ENCODE assay signal across 15 cellular contexts in genomic region chr2:69122271-69122670, GRCh38.
DNase-seq lines count a peak whose midpoint lies in the region; ATAC-seq, FAIRE-seq and TF ChIP-seq lines count a peak whose summit lies in the region.
"Had no signal": no experiment of that assay in that cellular context is flagged by ENCODE, and none has a peak within 500 bp of the region (broad histone marks: within the 10 kb centered on the region; RNA-seq: fewer than 3 reads in every experiment).

No MANE protein-coding gene starts in this region.

- peaks cover 7 to 47% of the 10 kb centered on the region in 2 experiments; a peak in 3 of 4 replicates for H3K79me1 ChIP-seq in IMR-90 (ENCODE audit: low read depth in 1 of 2, low read length in 2 of 2)

- TF ChIP-seq CTCF in IMR-90 (conservative IDR thresholded peaks at IDR 0.05; ENCODE audit: low read depth, low read length): no peak
- no peak for TF ChIP-seq CTCF in bronchial epithelial cell (IDR thresholded peaks at IDR 0.05; ENCODE audit: insufficient read depth, low read length, severe bottlenecking)

- no peak overlapping the region for H2AK9ac ChIP-seq in IMR-90 (replicated peaks; ENCODE audit: low read depth, low read length, poor library complexity)

- H2BK15ac ChIP-seq in IMR-90 (ENCODE audit: low read depth, low read length): no peak overlapping the region

- no peaks in the 10 kb centered on the region for H3K9me3 ChIP-seq in IMR-90 (ENCODE audit: control insufficient read depth, insufficient read depth, low read length)
- H3K9me3 ChIP-seq: esophagus squamous epithelium, upper lobe of left lung had no signal

- H3K4me2 ChIP-seq in IMR-90 (ENCODE audit: low read depth, low read length): peak overlapping the region; percentile 62; the same call in 1 of the 2 replicates

- CTCF ChIA-PET in IMR-90 (lab: Yijun Ruan, JAX): no interaction called here

- H3K14ac ChIP-seq in IMR-90 (replicated peaks; ENCODE audit: low read depth, low read length): peak overlapping the region; percentile 5; the same call in 1 of the 2 replicates

- in situ Hi-C loops in IMR-90 (cut with MboI; ENCODE audit: low sequenced_read_pairs): no loop called here

- H2BK5ac ChIP-seq in IMR-90 (ENCODE audit: low read depth, low read length, poor library complexity, severe bottlenecking): peak overlapping the region; percentile 36

- H3K18ac ChIP-seq in IMR-90 (ENCODE audit: low read depth, low read length): peak overlapping the region; percentile 73; the same call in 1 of the 2 replicates

- DNase-seq in AG08396 (ENCODE audit: low spot score): peak; percentile 36
- peak; percentile 84 for DNase-seq in IMR-90
- peak; percentile 83 for DNase-seq in bronchial epithelial cell (ENCODE audit: low read depth)
- peak; percentile 25 to 91 for DNase-seq in lung microvascular endothelial cell (ENCODE audit: low read depth in 2 of 2)
- no peak for DNase-seq in islet precursor cell
- DNase-seq in activated naive CD4-positive, alpha-beta T cell treated with Interleukin-2 at 50 U/mL for 16 hours: no peak
- DNase-seq in activated gamma-delta T cell (lab: John Stamatoyannopoulos, UW): no peak
- DNase-seq: activated CD4-positive, alpha-beta memory T cell treated with anti-CD3 and anti-CD28 coated beads, Interleukin-2, amount 10 ng/mL, durations not matched to agents 7 days and 5 days; esophagus squamous epithelium; midbrain; NCI-H146; NCI-H524 treated with DMSO at 0.1 percent for 48 hours; posterior cingulate gyrus; upper lobe of left lung had no signal

- WGBS in IMR-90 (ENCODE audit: extremely low coverage in 2 of 2, insufficient read length in 1 of 2), 2 experiments: 100% methylated on average over 1 of the region's 4 CpGs; no CpG with 5 or more reads in 1 of the 2 experiments

- H3K9me1 ChIP-seq in IMR-90 (ENCODE audit: insufficient read depth, low read length): peaks cover 33% of the 10 kb centered on the region

- H3K4me3 ChIP-seq in IMR-90 (ENCODE audit: insufficient read depth, low read depth, low read length): no peak overlapping the region
- H3K4me3 ChIP-seq in bronchial epithelial cell (ENCODE audit: low read depth, low read length): no peak overlapping the region
- H3K4me3 ChIP-seq: esophagus squamous epithelium, upper lobe of left lung had no signal

- H2AK5ac ChIP-seq in IMR-90 (ENCODE audit: low read depth, low read length): peak overlapping the region; percentile 11; the same call in 1 of the 2 replicates

- peak overlapping the region; percentile 35; the same call in 1 of the 2 replicates for H4K5ac ChIP-seq in IMR-90 (ENCODE audit: low read depth, low read length)

- BruUV-seq in IMR-90 (replicated peaks; lab: Mats Ljungman, UMichigan): no TSS peak

- H3K27me3 ChIP-seq in IMR-90 (ENCODE audit: control insufficient read depth, insufficient read depth, low read length): no peaks in the 10 kb centered on the region
- H3K27me3 ChIP-seq in bronchial epithelial cell (ENCODE audit: control insufficient read depth, insufficient read depth, low read length): no peaks in the 10 kb centered on the region
- H3K27me3 ChIP-seq: esophagus squamous epithelium, upper lobe of left lung had no signal

- H3K4me1 ChIP-seq in IMR-90 (ENCODE audit: control insufficient read depth, insufficient read depth, low read length): peaks cover 19% of the 10 kb centered on the region
- H3K4me1 ChIP-seq: upper lobe of left lung had no signal

- dilution Hi-C loops in IMR-90 (cut with HindIII; ENCODE audit: low sequenced_read_pairs, unreplicated experiment): no loop called here

- H2AFZ ChIP-seq in IMR-90 (replicated peaks; ENCODE audit: low read length, poor library complexity): no peak overlapping the region

- H3K23ac ChIP-seq in IMR-90 (ENCODE audit: low read depth, low read length): no peak overlapping the region

- H3K36me3 ChIP-seq in IMR-90 (ENCODE audit: control insufficient read depth, insufficient read depth, low read length): peaks cover 35% of the 10 kb centered on the region
- H3K36me3 ChIP-seq in bronchial epithelial cell (ENCODE audit: control insufficient read depth, insufficient read depth, low read length): no peaks in the 10 kb centered on the region

- POLR2A ChIA-PET in IMR-90 (lab: Charles Lee; ENCODE audit: unreplicated experiment): no interaction called here

- no peak overlapping the region; the same call in 1 of the 2 replicates for H2BK20ac ChIP-seq in IMR-90 (ENCODE audit: low read depth, low read length)

- no peak for TF ChIP-seq RAD21 in IMR-90 (IDR thresholded peaks at IDR 0.05; ENCODE audit: low read length)

- H3K27ac ChIP-seq in IMR-90 (ENCODE audit: insufficient read depth, low read length): no peak overlapping the region
- H3K27ac ChIP-seq: esophagus squamous epithelium, upper lobe of left lung had no signal

- no peak overlapping the region; the same call in 1 of the 2 replicates for H3K56ac ChIP-seq in IMR-90 (ENCODE audit: extremely low read depth, insufficient read depth, low read length)

- no peaks in the 10 kb centered on the region for H4K20me1 ChIP-seq in IMR-90 (ENCODE audit: insufficient read depth, low read length)

- H3K4ac ChIP-seq in IMR-90 (ENCODE audit: low read depth, low read length): no peak overlapping the region

- H4K91ac ChIP-seq in IMR-90 (ENCODE audit: insufficient read depth, low read depth, low read length): no peak overlapping the region

- H2BK120ac ChIP-seq in IMR-90 (ENCODE audit: low read depth, low read length): no peak overlapping the region

- H4K8ac ChIP-seq in IMR-90 (ENCODE audit: low read depth in 2 of 2, low read length in 2 of 2): peak overlapping the region in 1 of 2 experiments; percentile 3; a peak in 1 of 4 replicates

- intact Hi-C loops in IMR-90 (cut with micrococcal nuclease): no loop called here

- no peak overlapping the region for H3K9ac ChIP-seq in IMR-90 (ENCODE audit: low read depth, low read length)

- ATAC-seq in IMR-90 (ENCODE audit: low read depth) (peak; percentile 65), GM19351 (IDR thresholded peaks at IDR 0.05; ENCODE audit: unreplicated experiment) (no peak)

- TF ChIP-seq POLR2A in IMR-90 (IDR thresholded peaks at IDR 0.05; ENCODE audit: low read depth, low read length): no peak

- no peak for FAIRE-seq in bronchial epithelial cell (lab: Jason Lieb, UNC)

TF ChIP-seq in IMR-90, 13 proteins besides CTCF, POLR2A, EP300 and RAD21:
- TF ChIP-seq BHLHE40 (IDR thresholded peaks at IDR 0.05; ENCODE audit: low read depth, low read length) (no peak), FOS (IDR thresholded peaks at IDR 0.05; ENCODE audit: low read depth, low read length) (peak; percentile 60)

Comparison
In these comparisons a context has a peak if more than half of its experiments do, and no peak if none do; other contexts are left out.
1. DNase-seq: peak in AG08396 (single experiment), IMR-90 (single experiment), bronchial epithelial cell (single experiment) and lung microvascular endothelial cell (2 of 2); none in islet precursor cell (single experiment), activated naive CD4-positive, alpha-beta T cell treated with Interleukin-2 at 50 U/mL for 16 hours (single experiment) and activated gamma-delta T cell (single experiment).